2 cellular contexts compared by ENCODE assay signal in the genomic region with DNA sequence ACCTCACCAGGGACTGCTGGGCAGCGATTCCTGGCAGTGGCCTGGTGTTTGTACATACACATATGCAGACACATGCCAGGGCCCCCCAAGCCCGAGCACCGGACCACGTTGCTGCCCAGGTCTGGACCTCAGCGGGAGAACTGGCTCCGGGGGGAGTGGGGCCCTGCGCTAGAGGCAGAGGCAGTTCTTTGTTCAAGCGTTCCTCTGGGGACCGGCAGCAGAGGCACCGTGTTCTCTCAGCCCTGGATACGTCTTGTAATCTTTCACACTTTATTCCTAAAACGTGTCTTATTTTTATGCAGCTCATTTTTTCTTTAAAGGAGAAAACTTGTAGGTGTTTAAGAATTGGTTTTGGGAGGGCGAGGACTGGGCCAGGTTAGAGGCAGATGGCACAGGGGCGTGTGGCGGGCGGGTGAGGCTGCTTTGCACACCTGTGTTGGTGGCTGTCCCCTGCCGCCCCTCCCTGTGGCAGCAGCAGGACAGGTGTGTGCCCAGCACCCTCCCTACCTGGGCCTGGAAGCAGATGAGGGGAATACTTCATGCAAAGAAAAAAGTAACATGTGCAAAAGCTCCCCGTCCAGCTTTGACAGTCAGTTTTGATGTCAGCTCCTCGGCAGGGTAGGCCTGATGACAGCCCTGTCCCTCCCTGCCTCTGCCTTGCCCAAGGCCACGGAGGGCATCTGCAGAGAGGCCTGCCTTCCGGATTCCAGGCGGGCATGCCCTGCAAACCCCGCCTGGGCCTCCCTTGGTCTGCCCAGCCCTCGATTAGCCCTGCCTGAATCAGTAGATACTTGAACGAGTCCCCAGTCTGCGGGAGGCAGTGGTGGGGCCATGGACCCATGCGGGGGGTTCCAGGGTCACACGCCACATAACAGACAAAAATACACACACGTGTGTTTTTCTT.
TF ChIP-seq lines count a peak whose summit lies in the region.

No MANE protein-coding gene starts in this region.

TF ChIP-seq in HCT116, 20 proteins besides CTCF, POLR2A, EP300 and RAD21:
- TF ChIP-seq CBX3 (IDR thresholded peaks at IDR 0.05; ENCODE audit: low read depth) (no peak), EGR1 (IDR thresholded peaks at IDR 0.05; ENCODE audit: low read depth) (no peak), EZH2phosphoT487 (IDR thresholded peaks at IDR 0.05; ENCODE audit: borderline replicate concordance) (no peak), EZH2 (IDR thresholded peaks at IDR 0.05) (no peak), SP1 (IDR thresholded peaks at IDR 0.05; ENCODE audit: low read depth) (no peak)
- TF ChIP-seq, protein P1, sequence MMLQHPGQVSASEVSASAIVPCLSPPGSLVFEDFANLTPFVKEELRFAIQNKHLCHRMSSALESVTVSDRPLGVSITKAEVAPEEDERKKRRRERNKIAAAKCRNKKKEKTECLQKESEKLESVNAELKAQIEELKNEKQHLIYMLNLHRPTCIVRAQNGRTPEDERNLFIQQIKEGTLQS (IDR thresholded peaks at IDR 0.05) = no peak

TF ChIP-seq in K562, 482 proteins besides CTCF, POLR2A, EP300 and RAD21:
- TF ChIP-seq OTX1 (CRISPR knock-in tag; IDR thresholded peaks at IDR 0.05) (no peak), POLR2G (IDR thresholded peaks at IDR 0.05; ENCODE audit: low read depth, low read length) (peak; percentile 31; the same call in 1 of the 2 replicates), ZNF354B (CRISPR knock-in tag; IDR thresholded peaks at IDR 0.05) (no peak), POLR2AphosphoS2 (IDR thresholded peaks at IDR 0.05; ENCODE audit: low read length) (peak; percentile 31; the same call in 1 of the 2 replicates), CSDE1 (IDR thresholded peaks at IDR 0.05) (no peak), ZNF253 (CRISPR knock-in tag; conservative IDR thresholded peaks at IDR 0.05) (no peak)
- TF ChIP-seq, protein P2, sequence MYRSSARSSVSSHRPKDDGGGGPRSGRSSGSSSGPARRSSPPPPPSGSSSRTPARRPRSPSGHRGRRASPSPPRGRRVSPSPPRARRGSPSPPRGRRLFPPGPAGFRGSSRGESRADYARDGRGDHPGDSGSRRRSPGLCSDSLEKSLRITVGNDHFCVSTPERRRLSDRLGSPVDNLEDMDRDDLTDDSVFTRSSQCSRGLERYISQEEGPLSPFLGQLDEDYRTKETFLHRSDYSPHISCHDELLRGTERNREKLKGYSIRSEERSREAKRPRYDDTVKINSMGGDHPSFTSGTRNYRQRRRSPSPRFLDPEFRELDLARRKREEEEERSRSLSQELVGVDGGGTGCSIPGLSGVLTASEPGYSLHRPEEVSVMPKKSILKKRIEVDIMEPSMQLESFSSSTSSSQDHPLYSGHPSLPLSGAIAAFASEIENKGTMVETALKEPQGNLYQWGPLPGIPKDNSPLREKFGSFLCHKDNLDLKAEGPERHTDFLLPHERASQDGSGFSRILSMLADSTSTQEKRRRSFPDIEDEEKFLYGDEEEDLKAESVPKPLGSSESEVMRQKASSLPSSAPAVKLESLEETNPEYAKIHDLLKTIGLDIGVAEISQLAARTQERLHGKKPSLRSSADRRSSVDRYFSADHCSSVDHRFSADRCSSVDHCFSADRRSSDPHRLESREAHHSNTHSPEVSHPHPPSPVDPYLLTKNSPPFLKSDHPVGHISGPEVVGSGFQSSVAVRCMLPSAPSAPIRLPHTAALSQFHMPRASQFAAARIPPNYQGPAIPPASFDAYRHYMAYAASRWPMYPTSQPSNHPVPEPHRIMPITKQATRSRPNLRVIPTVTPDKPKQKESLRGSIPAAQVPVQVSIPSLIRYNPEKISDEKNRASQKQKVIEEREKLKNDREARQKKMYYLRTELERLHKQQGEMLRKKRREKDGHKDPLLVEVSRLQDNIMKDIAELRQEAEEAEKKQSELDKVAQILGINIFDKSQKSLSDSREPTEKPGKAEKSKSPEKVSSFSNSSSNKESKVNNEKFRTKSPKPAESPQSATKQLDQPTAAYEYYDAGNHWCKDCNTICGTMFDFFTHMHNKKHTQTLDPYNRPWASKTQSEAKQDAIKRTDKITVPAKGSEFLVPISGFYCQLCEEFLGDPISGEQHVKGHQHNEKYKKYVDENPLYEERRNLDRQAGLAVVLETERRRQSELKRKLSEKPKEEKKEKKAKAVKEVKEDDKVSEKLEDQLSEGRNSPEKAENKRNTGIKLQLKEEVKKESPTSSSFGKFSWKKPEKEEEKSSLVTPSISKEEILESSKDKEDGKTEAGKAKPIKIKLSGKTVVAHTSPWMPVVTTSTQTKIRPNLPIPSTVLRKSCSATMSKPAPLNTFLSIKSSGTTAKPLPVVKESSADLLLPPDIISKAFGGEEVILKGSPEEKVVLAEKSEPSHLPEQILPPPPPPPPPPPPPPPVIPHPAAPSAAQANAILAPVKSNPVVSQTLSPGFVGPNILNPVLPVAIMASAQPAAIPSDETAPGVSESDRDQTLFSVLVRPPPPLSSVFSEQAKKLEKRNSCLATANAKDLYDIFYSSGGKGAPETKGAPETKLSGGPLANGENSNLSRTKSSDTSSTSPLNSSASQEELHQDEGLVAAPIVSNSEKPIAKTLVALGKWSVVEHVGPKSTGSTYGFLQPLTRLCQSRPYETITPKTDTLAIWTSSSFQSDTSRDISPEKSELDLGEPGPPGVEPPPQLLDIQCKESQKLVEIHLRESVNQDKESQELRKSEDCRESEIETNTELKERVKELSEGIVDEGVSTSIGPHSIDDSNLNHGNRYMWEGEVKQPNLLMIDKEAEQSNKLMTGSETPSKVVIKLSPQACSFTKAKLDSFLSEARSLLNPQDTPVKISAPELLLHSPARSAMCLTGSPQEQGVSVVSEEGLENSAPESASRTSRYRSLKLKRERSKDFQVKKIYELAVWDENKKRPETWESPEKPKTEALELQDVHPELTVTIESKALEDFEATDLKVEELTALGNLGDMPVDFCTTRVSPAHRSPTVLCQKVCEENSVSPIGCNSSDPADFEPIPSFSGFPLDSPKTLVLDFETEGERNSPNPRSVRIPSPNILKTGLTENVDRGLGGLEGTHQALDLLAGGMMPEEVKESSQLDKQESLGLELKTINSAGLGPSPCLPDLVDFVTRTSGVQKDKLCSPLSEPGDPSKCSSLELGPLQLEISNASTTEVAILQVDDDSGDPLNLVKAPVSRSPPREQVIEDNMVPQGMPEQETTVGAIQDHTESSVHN (IDR thresholded peaks at IDR 0.05; ENCODE audit: borderline replicate concordance in 1 of 2, low read depth in 1 of 2) = no peak
